ENCODE assay signal across 8 cellular contexts in the genomic region with DNA sequence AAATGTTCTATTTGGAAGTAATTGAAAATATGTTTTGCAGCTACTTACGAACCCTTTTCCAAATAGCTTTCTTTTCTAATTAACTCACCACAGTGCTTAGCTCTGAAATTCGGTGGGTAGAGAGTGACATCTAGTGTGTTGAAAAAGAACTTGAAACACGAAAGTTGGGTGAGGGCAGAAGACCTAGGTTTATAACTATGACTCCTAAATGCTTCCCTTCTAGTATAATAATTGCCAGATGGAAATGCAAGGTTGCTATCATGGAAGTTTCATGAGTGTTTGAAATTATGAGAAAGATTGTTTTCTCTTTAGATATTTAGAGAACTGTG.
DNase-seq lines count a peak whose midpoint lies in the region; ATAC-seq, FAIRE-seq and TF ChIP-seq lines count a peak whose summit lies in the region.

No MANE protein-coding gene starts in this region.

- no peaks in the 10 kb centered on the region for H3K36me3 ChIP-seq in OCI-LY1 (ENCODE audit: insufficient read depth, low read length)

- TF ChIP-seq POLR2A in A549 (IDR thresholded peaks at IDR 0.05; ENCODE audit: low read length), result no peak
- TF ChIP-seq POLR2A in erythroblast (IDR thresholded peaks at IDR 0.05; ENCODE audit: low read length), result no peak

- no peaks in the 10 kb centered on the region for H3K9me3 Mint-ChIP-seq in nephron progenitor cell

- peak; percentile 59 for TF ChIP-seq CTCF in A549 (IDR thresholded peaks at IDR 0.05)
- peak; percentile 26 for TF ChIP-seq CTCF in GM13976 (IDR thresholded peaks at IDR 0.05; ENCODE audit: borderline replicate concordance, control extremely low read depth, extremely low read depth, insufficient read depth, missing control alignments)
- TF ChIP-seq CTCF in OCI-LY1 (IDR thresholded peaks at IDR 0.05; ENCODE audit: low read length), result peak; percentile 54; the same call in 1 of the 2 replicates
- peak; percentile 61 for TF ChIP-seq CTCF in nephron progenitor cell (IDR thresholded peaks at IDR 0.05)

- H3K4me3 ChIP-seq in A549, result no peak overlapping the region
- H3K4me3 ChIP-seq in OCI-LY1 (ENCODE audit: low read depth, low read length, poor library complexity, severe bottlenecking), result no peak overlapping the region

- H4K20me1 ChIP-seq in OCI-LY1 (ENCODE audit: insufficient read depth, low read length), result no peaks in the 10 kb centered on the region

- in situ Hi-C loops in GM13976 (cut with MboI; ENCODE audit: low sequenced_read_pairs, unreplicated experiment), result no loop called here

- 11% methylated on average over 3 of the region's 3 CpGs for WGBS in A549 (ENCODE audit: missing lambda C conversion rate)

- no peak for TF ChIP-seq EP300 in A549 (IDR thresholded peaks at IDR 0.05)

- peak; percentile 65 to 72 for TF ChIP-seq RAD21 in A549 (conservative IDR thresholded peaks at IDR 0.05 in 1 of 2, IDR thresholded peaks at IDR 0.05 in 1 of 2)

- H3F3A ChIP-seq in OCI-LY1 (ENCODE audit: insufficient read depth, low read length), result no peaks in the 10 kb centered on the region

- POLR2A ChIA-PET in A549 (lab: Yijun Ruan, JAX), result no interaction called here

- CTCF ChIA-PET in A549 (lab: Yijun Ruan, JAX), result interaction anchor here (0.6 to 2.4 kb wide), 23 partner anchors 8 to 1205 kb away, joined by 3 to 11 read pairs (median 3); no protein-coding TSS in a partner anchor

- H3K4me1 Mint-ChIP-seq in nephron progenitor cell, result peaks cover 43% of the 10 kb centered on the region

- no peak for FAIRE-seq in A549 (lab: Jason Lieb, UNC)

- no peak overlapping the region for H3K9ac ChIP-seq in OCI-LY1 (ENCODE audit: low read length)

- H3K36me3 Mint-ChIP-seq in nephron progenitor cell (ENCODE audit: low read depth), result no peaks in the 10 kb centered on the region

- no peak overlapping the region for H2AFZ ChIP-seq in OCI-LY1 (ENCODE audit: low read length)

- H3K4me2 ChIP-seq in A549, result peak overlapping the region; percentile 14; the same call in 1 of the 3 replicates
- no peak overlapping the region for H3K4me2 ChIP-seq in OCI-LY1 (ENCODE audit: low read length)

- no peak overlapping the region for H3K27ac ChIP-seq in A549
- H3K27ac ChIP-seq in OCI-LY1 (ENCODE audit: low read depth, low read length, poor library complexity, severe bottlenecking), result no peak overlapping the region

- no peaks in the 10 kb centered on the region for H3K79me2 ChIP-seq in OCI-LY1 (ENCODE audit: insufficient read depth, low read length)

- H3K4me1 ChIP-seq in A549 (no peaks in the 10 kb centered on the region), OCI-LY1 (ENCODE audit: insufficient read depth, low read length, severe bottlenecking) (no peaks in the 10 kb centered on the region)

- no peak overlapping the region for H3K27ac Mint-ChIP-seq in nephron progenitor cell

- H3K9me3 ChIP-seq in A549 (no peaks in the 10 kb centered on the region), OCI-LY1 (ENCODE audit: low read length) (no peaks in the 10 kb centered on the region)

- H3K4me3 Mint-ChIP-seq in nephron progenitor cell, result no peak overlapping the region

- DNase-seq in A549 (ENCODE audit: low read depth in 1 of 2, low spot score in 1 of 2) (peak; percentile 11 to 56), GM13976 (ENCODE audit: low spot score) (peak; percentile 42), erythroblast (lab: John Stamatoyannopoulos, UW) (peak; percentile 15 to 36), nephron progenitor cell (no peak), activated gamma-delta T cell treated with Interleukin-2 at 50 U/mL for 16 hours (no peak), cerebellum (ENCODE audit: low spot score) (no peak)

- peak; percentile 91 to 93 for ATAC-seq in A549
- peak; percentile 82 for ATAC-seq in HG03432 (IDR thresholded peaks at IDR 0.05; ENCODE audit: unreplicated experiment)

- H3K27me3 Mint-ChIP-seq in nephron progenitor cell (ENCODE audit: low read depth, poor library complexity), result no peaks in the 10 kb centered on the region

- H3K9me2 ChIP-seq in OCI-LY1 (ENCODE audit: low read depth, low read length), result no peaks in the 10 kb centered on the region

- H3K27me3 ChIP-seq in OCI-LY1 (ENCODE audit: insufficient read depth, low read length), result no peaks in the 10 kb centered on the region

TF ChIP-seq in A549, 52 proteins besides CTCF, POLR2A, EP300 and RAD21:
- TF ChIP-seq, protein P1, sequence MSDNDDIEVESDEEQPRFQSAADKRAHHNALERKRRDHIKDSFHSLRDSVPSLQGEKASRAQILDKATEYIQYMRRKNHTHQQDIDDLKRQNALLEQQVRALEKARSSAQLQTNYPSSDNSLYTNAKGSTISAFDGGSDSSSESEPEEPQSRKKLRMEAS (IDR thresholded peaks at IDR 0.05), result no peak
- TF ChIP-seq SMC3 (IDR thresholded peaks at IDR 0.05), result peak; percentile 40; the same call in 2 of the 3 replicates

Comparison
In these comparisons a context has a peak if more than half of its experiments do, and no peak if none do; other contexts are left out.
1. DNase-seq: peak in A549 (2 of 2), GM13976 (single experiment) and erythroblast (2 of 2); none in nephron progenitor cell (single experiment), activated gamma-delta T cell treated with Interleukin-2 at 50 U/mL for 16 hours (single experiment) and cerebellum (single experiment).
2. Peak in every context shown above with its lines, with median percentiles within 50 percentile points of each other: CTCF ChIP-seq.